Comparison of ENCODE assay signal across 8 cellular contexts in genomic region chr2:226798422-226799210, GRCh38. TPM values are rescaled to one million over a fixed set of nuclear protein-coding genes. Genes with fewer than 3 reads are reported as not detected.
DNase-seq lines count a peak whose midpoint lies in the region; ATAC-seq and TF ChIP-seq lines count a peak whose summit lies in the region.

No MANE protein-coding gene starts in this region.

- intact Hi-C loops in colonic mucosa (cut with DNase I) (loop anchor here (10.0 kb wide), 2 partner anchors 144 to 354 kb away; no protein-coding TSS in a partner anchor), right lobe of liver (cut with DNase I) (loop anchor here (10.0 kb wide), 3 partner anchors 54 to 134 kb away; no protein-coding TSS in a partner anchor)

- H3K27me3 ChIP-seq in colonic mucosa, result no peaks in the 10 kb centered on the region
- no peaks in the 10 kb centered on the region for H3K27me3 ChIP-seq in right lobe of liver

- no peaks in the 10 kb centered on the region for H3K9me3 ChIP-seq in colonic mucosa
- no peaks in the 10 kb centered on the region for H3K9me3 ChIP-seq in right lobe of liver

- TF ChIP-seq CTCF in VCaP (conservative IDR thresholded peaks at IDR 0.05), result no peak
- no peak for TF ChIP-seq CTCF in colonic mucosa (IDR thresholded peaks at IDR 0.05)
- TF ChIP-seq CTCF in right lobe of liver (IDR thresholded peaks at IDR 0.05), result peak in 2 of 4 donors; percentile 7 to 16

- peak overlapping the region; percentile 58 to 73 for H3K9ac ChIP-seq in colonic mucosa (ENCODE audit: low read depth in 2 of 2, low read length in 2 of 2)

- peak; percentile 23 for ATAC-seq in GM18873 (IDR thresholded peaks at IDR 0.05; ENCODE audit: low FRiP score, unreplicated experiment)
- peak; percentile 20 for ATAC-seq in HG03354 (IDR thresholded peaks at IDR 0.05; ENCODE audit: poor library complexity, severe bottlenecking, unreplicated experiment)
- ATAC-seq in right lobe of liver, result no peak

- DNase-seq in 8988T (peak; percentile 70), colonic mucosa (peak; percentile 72), right lobe of liver (peak; percentile 53 to 71 (median 58)), A172 (ENCODE audit: low spot score) (no peak)
- peak; percentile 57 for DNase-seq in stimulated activated CD8-positive, alpha-beta memory T cell treated with anti-CD3 and anti-CD28 coated beads, Interleukin-4, amount 100 ng/mL, for 48 hours

- peak overlapping the region; percentile 87 for H3K27ac ChIP-seq in VCaP
- H3K27ac ChIP-seq in colonic mucosa, result peak overlapping the region; percentile 83
- peak overlapping the region; percentile 91 to 99 (median 98) for H3K27ac ChIP-seq in right lobe of liver

- H3K36me3 ChIP-seq in colonic mucosa (no peaks in the 10 kb centered on the region), right lobe of liver (no peaks in the 10 kb centered on the region)

- no peaks in the 10 kb centered on the region for H3K4me1 ChIP-seq in colonic mucosa
- H3K4me1 ChIP-seq in right lobe of liver, result peaks cover 0 to 19% (median 9%) of the 10 kb centered on the region in 4 donors

- no peak for TF ChIP-seq POLR2A in right lobe of liver (IDR thresholded peaks at IDR 0.05)

- peak overlapping the region; percentile 68 for H3K4me3 ChIP-seq in colonic mucosa
- H3K4me3 ChIP-seq in right lobe of liver, result peak overlapping the region; percentile 63 to 74 (median 73)

- WGBS in right lobe of liver (ENCODE audit: insufficient coverage, low coverage, low lambda C conversion rate, missing lambda C conversion rate), result 7% methylated on average over 5 of the region's 80 CpGs

RNA-seq across cellular contexts. Expression of gene IRS1, which starts 1.0 kb away (rescaled TPM):
- total RNA-seq in colonic mucosa (10 to 100 TPM in 1 of 2 donors, 1 to 10 TPM in 1; 9.5 to 17.4 TPM), right lobe of liver (10 to 100 TPM in 5 of 6 experiments, 1 to 10 TPM in 1; 9.0 to 24.4 (median 15.8) TPM)
- 6.6 and 7.0 TPM in 2 replicates for total RNA-seq in A172 (2014; rRNA removed; shearing (Covaris generic))

RNA-seq across cellular contexts. Expression of gene RHBDD1, which starts 37.2 kb away (rescaled TPM):
- total RNA-seq in colonic mucosa (10 to 100 TPM; 29.9 to 31.7 TPM), right lobe of liver (10 to 100 TPM; 14.7 to 25.3 (median 21.0) TPM)
- total RNA-seq in A172 (2014; rRNA removed; shearing (Covaris generic)), result 3.9 and 5.1 TPM in 2 replicates

Comparison
In these comparisons a context has a peak if more than half of its experiments do, and no peak if none do; other contexts are left out.
1. ATAC-seq: peak in GM18873 (single experiment) and HG03354 (single experiment); none in right lobe of liver (0 of 4).
2. Peak in every context shown above with its lines, with median percentiles within 50 percentile points of each other: H3K27ac ChIP-seq.